Comparison of ENCODE assay signal across 8 cellular contexts in the genomic region with DNA sequence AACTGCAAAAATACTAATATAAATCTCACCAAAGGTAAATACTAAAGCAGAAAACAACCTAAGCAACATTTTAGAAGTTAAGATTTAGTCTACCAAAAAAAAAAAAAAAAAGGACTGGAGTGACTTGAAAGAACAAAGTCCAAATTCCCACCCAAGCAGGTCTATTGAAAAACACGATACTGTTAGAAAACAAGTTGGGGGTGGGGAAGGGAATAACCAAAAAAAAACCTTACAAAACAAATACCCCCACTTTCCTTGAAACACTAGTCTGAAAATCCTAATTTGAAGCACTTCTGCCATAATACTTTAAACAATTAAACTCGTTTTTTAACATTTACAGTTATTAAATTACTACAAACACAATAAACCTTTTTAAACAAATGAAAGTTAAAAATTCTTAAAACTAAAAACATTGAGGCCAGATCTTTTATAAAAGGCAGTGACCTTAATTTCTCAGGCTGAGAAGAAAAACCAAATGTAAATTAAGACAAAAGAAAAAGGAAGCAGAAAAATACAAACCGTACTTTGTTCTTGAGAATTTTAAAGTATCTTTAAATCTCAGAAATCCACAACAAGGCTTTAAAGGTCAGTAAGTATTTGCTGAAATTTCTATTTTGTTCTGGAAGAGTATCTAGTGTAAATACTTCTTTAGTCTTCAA.
DNase-seq lines count a peak whose midpoint lies in the region; ATAC-seq and TF ChIP-seq lines count a peak whose summit lies in the region.

No MANE protein-coding gene starts in this region.

- intact Hi-C loops in Right ventricle myocardium inferior (cut with DNase I), result loop anchor here (5.0 kb wide), 3 partner anchors 199 to 444 kb away; a partner anchor contains a TSS

- H3K4me1 Mint-ChIP-seq in T-helper 2 cell treated with Interferon-gamma antibody and Interleukin-4, amounts not matched to agents 5 μg/mL and 100 μg/mL, for 36 hours (ENCODE audit: low read depth), result peaks cover 13% of the 10 kb centered on the region

- H3K4me3 ChIP-seq in right atrium auricular region (peak overlapping the region; percentile 41 to 58), fibroblast of pulmonary artery (replicated peaks; ENCODE audit: low read depth, low read length) (peak overlapping the region; percentile 79), parathyroid adenoma (ENCODE audit: low read depth, low read length) (peak overlapping the region; percentile 85)

- H3K9ac ChIP-seq in parathyroid adenoma, result peak overlapping the region; percentile 15

- ATAC-seq in Right ventricle myocardium inferior (no peak), HG02763 (IDR thresholded peaks at IDR 0.05; ENCODE audit: unreplicated experiment) (no peak)

- DNase-seq in right atrium auricular region (ENCODE audit: low spot score), result no peak
- no peak for DNase-seq in Right ventricle myocardium inferior (ENCODE audit: missing footprints)
- DNase-seq in T-helper 2 cell treated with Interferon-gamma antibody and Interleukin-4, amounts not matched to agents 5 μg/mL and 100 μg/mL, for 36 hours (ENCODE audit: low spot score), result no peak
- peak; percentile 69 for DNase-seq in fibroblast of pulmonary artery (ENCODE audit: low read depth)
- no peak for DNase-seq in foreskin melanocyte
- DNase-seq in stimulated activated naive CD4-positive, alpha-beta T cell treated with Interleukin-2 at 50 U/mL for 16 hours (lab: John Stamatoyannopoulos, UW), result no peak

- H3K27me3 ChIP-seq in right atrium auricular region (no peaks in the 10 kb centered on the region), parathyroid adenoma (ENCODE audit: control insufficient read depth, insufficient read depth, low read length) (no peaks in the 10 kb centered on the region)

- peak overlapping the region; percentile 98 for H3K27ac Mint-ChIP-seq in T-helper 2 cell treated with Interferon-gamma antibody and Interleukin-4, amounts not matched to agents 5 μg/mL and 100 μg/mL, for 36 hours

- H3K27ac ChIP-seq in right atrium auricular region (peak overlapping the region; percentile 90 to 91), parathyroid adenoma (peak overlapping the region; percentile 91)

- TF ChIP-seq CTCF in right atrium auricular region (IDR thresholded peaks at IDR 0.05), result no peak
- no peak for TF ChIP-seq CTCF in fibroblast of pulmonary artery (IDR thresholded peaks at IDR 0.05; ENCODE audit: low read length, missing control alignments)
- no peak for TF ChIP-seq CTCF in parathyroid adenoma (IDR thresholded peaks at IDR 0.05)

- peak overlapping the region; percentile 98 for H3K4me2 ChIP-seq in parathyroid adenoma (ENCODE audit: low read length)

- H3K36me3 Mint-ChIP-seq in T-helper 2 cell treated with Interferon-gamma antibody and Interleukin-4, amounts not matched to agents 5 μg/mL and 100 μg/mL, for 36 hours (ENCODE audit: low read depth), result peaks cover 7% of the 10 kb centered on the region

- peaks cover 9% of the 10 kb centered on the region for H3K79me2 ChIP-seq in parathyroid adenoma

- no peaks in the 10 kb centered on the region for H3K9me3 Mint-ChIP-seq in T-helper 2 cell treated with Interferon-gamma antibody and Interleukin-4, amounts not matched to agents 5 μg/mL and 100 μg/mL, for 36 hours

- peak overlapping the region; percentile 97 for H3K4me3 Mint-ChIP-seq in T-helper 2 cell treated with Interferon-gamma antibody and Interleukin-4, amounts not matched to agents 5 μg/mL and 100 μg/mL, for 36 hours

- H3K36me3 ChIP-seq in right atrium auricular region, result no peaks in the 10 kb centered on the region
- no peaks in the 10 kb centered on the region for H3K36me3 ChIP-seq in parathyroid adenoma (ENCODE audit: control insufficient read depth, insufficient read depth, low read length)

- no peaks in the 10 kb centered on the region for H3K27me3 Mint-ChIP-seq in T-helper 2 cell treated with Interferon-gamma antibody and Interleukin-4, amounts not matched to agents 5 μg/mL and 100 μg/mL, for 36 hours (ENCODE audit: low read depth)

- H3K9me3 ChIP-seq in right atrium auricular region (no peaks in the 10 kb centered on the region), parathyroid adenoma (ENCODE audit: control insufficient read depth, low read length) (no peaks in the 10 kb centered on the region)

- peak overlapping the region; percentile 64 for H2AFZ ChIP-seq in parathyroid adenoma

- peaks cover 0 to 25% of the 10 kb centered on the region in 2 donors for H3K4me1 ChIP-seq in right atrium auricular region
- peaks cover 2% of the 10 kb centered on the region for H3K4me1 ChIP-seq in parathyroid adenoma
